8 cellular contexts compared by ENCODE assay signal in genomic region chrX:74133156-74133796, GRCh38.
A peak's percentile ranks its signal among the peaks of the same experiment; 100 is the strongest.
DNase-seq lines count a peak whose midpoint lies in the region; ATAC-seq and TF ChIP-seq lines count a peak whose summit lies in the region.

No MANE protein-coding gene starts in this region.

- H3K27ac ChIP-seq in SK-N-MC (no peak overlapping the region), esophagus muscularis mucosa (replicated peaks in 1 of 4) (no peak overlapping the region)

- H3K36me3 ChIP-seq in SK-N-MC (ENCODE audit: insufficient read depth, low read length) (no peaks in the 10 kb centered on the region), esophagus muscularis mucosa (peaks cover 0 to 9% (median 4%) of the 10 kb centered on the region in 4 donors)

- no peaks in the 10 kb centered on the region for H3K9me3 Mint-ChIP-seq in naive thymus-derived CD8-positive, alpha-beta T cell

- peaks cover 0 to 5% (median 3%) of the 10 kb centered on the region in 3 donors for H3K36me3 Mint-ChIP-seq in naive thymus-derived CD8-positive, alpha-beta T cell

- peak; percentile 61 to 79 (median 65) for TF ChIP-seq CTCF in esophagus muscularis mucosa (IDR thresholded peaks at IDR 0.05)

- ATAC-seq in GM21723 (IDR thresholded peaks at IDR 0.05; ENCODE audit: unreplicated experiment) (peak; percentile 89), HG03139 (IDR thresholded peaks at IDR 0.05; ENCODE audit: unreplicated experiment) (no peak)
- no peak for ATAC-seq in naive thymus-derived CD8-positive, alpha-beta T cell

- H3K27ac Mint-ChIP-seq in naive thymus-derived CD8-positive, alpha-beta T cell, result no peak overlapping the region

- POLR2A ChIA-PET in naive thymus-derived CD8-positive, alpha-beta T cell (lab: Charles Lee), result no interaction called here

- H3K9me3 ChIP-seq in SK-N-MC (ENCODE audit: low read depth, low read length), result no peaks in the 10 kb centered on the region
- H3K9me3 ChIP-seq in esophagus muscularis mucosa, result no peaks in the 10 kb centered on the region

- H3K4me1 Mint-ChIP-seq in naive thymus-derived CD8-positive, alpha-beta T cell, result peaks cover 0 to 2% (median 0%) of the 10 kb centered on the region in 4 donors

- WGBS in esophagus muscularis mucosa, result 24% methylated on average over 5 of the region's 5 CpGs

- no peak overlapping the region for H3K4me3 Mint-ChIP-seq in naive thymus-derived CD8-positive, alpha-beta T cell

- peaks cover 0 to 7% (median 0%) of the 10 kb centered on the region in 4 donors for H3K4me1 ChIP-seq in esophagus muscularis mucosa

- no peak for TF ChIP-seq EP300 in esophagus muscularis mucosa (IDR thresholded peaks at IDR 0.05)

- H3K27me3 Mint-ChIP-seq in naive thymus-derived CD8-positive, alpha-beta T cell, result no peaks in the 10 kb centered on the region

- no peak for TF ChIP-seq POLR2A in esophagus muscularis mucosa (IDR thresholded peaks at IDR 0.05; ENCODE audit: low read depth)

- H3K27me3 ChIP-seq in esophagus muscularis mucosa, result no peaks in the 10 kb centered on the region

- H3K4me3 ChIP-seq in SK-N-MC (no peak overlapping the region), esophagus muscularis mucosa (no peak overlapping the region)

- peak; percentile 48 for DNase-seq in NOMO-1 treated with DMSO at 0.1 percent for 48 hours (lab: John Stamatoyannopoulos, UW; ENCODE audit: unreplicated experiment)
- DNase-seq in NOMO-1 treated with dmso at 0.1 percent for 144 hours (lab: John Stamatoyannopoulos, UW; ENCODE audit: unreplicated experiment), result no peak
- peak; percentile 44 for DNase-seq in NCI-H1092 (lab: John Stamatoyannopoulos, UW)
- peak; percentile 32 for DNase-seq in SK-N-MC (ENCODE audit: low read depth, low spot score)
- DNase-seq in esophagus muscularis mucosa (ENCODE audit: extremely low spot score), result no peak
- peak in 6 of 10 donors; percentile 5 to 68 (median 44) for DNase-seq in naive thymus-derived CD8-positive, alpha-beta T cell

- intact Hi-C loops in esophagus muscularis mucosa (cut with DNase I), result loop anchor here (2.0 kb wide), 1 partner anchor 276 kb away; no protein-coding TSS in a partner anchor

- H3K9ac ChIP-seq in SK-N-MC (ENCODE audit: insufficient read length), result no peak overlapping the region

Comparison
In these comparisons a context has a peak if more than half of its experiments do, and no peak if none do; other contexts are left out.
1. DNase-seq: peak in NOMO-1 treated with DMSO at 0.1 percent for 48 hours (single experiment), NCI-H1092 (single experiment), SK-N-MC (single experiment) and naive thymus-derived CD8-positive, alpha-beta T cell (6 of 10); none in NOMO-1 treated with dmso at 0.1 percent for 144 hours (single experiment) and esophagus muscularis mucosa (single experiment).